ENCODE assay signal across 8 cellular contexts in genomic region chr6:43478008-43478372, GRCh38. TPM values are rescaled to one million over a fixed set of nuclear protein-coding genes. Genes with fewer than 3 reads are reported as not detected.
DNase-seq lines count a peak whose midpoint lies in the region; ATAC-seq lines count a peak whose summit lies in the region.

No MANE protein-coding gene starts in this region.

- no peaks in the 10 kb centered on the region for H3K27me3 ChIP-seq in neuronal stem cell (ENCODE audit: control insufficient read depth in 3 of 3, insufficient read depth in 3 of 3, low read depth in 1 of 3, low read length in 3 of 3)

- H3K27ac Mint-ChIP-seq in effector memory CD8-positive, alpha-beta T cell: peak overlapping the region; percentile 99

- no peak overlapping the region for H3K9ac ChIP-seq in neuronal stem cell (ENCODE audit: low read depth, low read length, poor library complexity)

- no peak overlapping the region for H2AK5ac ChIP-seq in neuronal stem cell (ENCODE audit: low read depth, low read length)

- peak; percentile 17 for DNase-seq in DMS 273 treated with DMSO at 0.1 percent for 48 hours (lab: John Stamatoyannopoulos, UW)
- DNase-seq in NCI-H524 (lab: John Stamatoyannopoulos, UW): peak; percentile 75 to 80
- DNase-seq in effector memory CD8-positive, alpha-beta T cell: peak in 1 of 3 experiments; percentile 24
- no peak for DNase-seq in neuronal stem cell (ENCODE audit: low spot score)
- no peak for DNase-seq in activated CD4-positive, CD25-positive, alpha-beta regulatory T cell treated with anti-CD3 and anti-CD28 coated beads, Interleukin-2, amount 50 U/mL, for 72 hours
- no peak for DNase-seq in nucleus accumbens (lab: John Stamatoyannopoulos, UW)
- no peak for DNase-seq in glomerular visceral epithelial cell (ENCODE audit: extremely low spot score)
- no peak for DNase-seq in cerebellar nuclear complex (lab: John Stamatoyannopoulos, UW)

- peaks cover 4% of the 10 kb centered on the region for H3K79me1 ChIP-seq in neuronal stem cell (ENCODE audit: low read depth, low read length)

- H4K91ac ChIP-seq in neuronal stem cell (ENCODE audit: low read depth, low read length, poor library complexity): no peak overlapping the region

- H3K4me2 ChIP-seq in neuronal stem cell (ENCODE audit: insufficient read depth, low read length, poor library complexity, severe bottlenecking): peak overlapping the region; percentile 47

- ATAC-seq in effector memory CD8-positive, alpha-beta T cell (replicated peaks): peak; percentile 1

- H2BK12ac ChIP-seq in neuronal stem cell (ENCODE audit: low read length): no peak overlapping the region

- H3K9me3 ChIP-seq in neuronal stem cell (replicated peaks in 1 of 2; ENCODE audit: control insufficient read depth in 2 of 2, insufficient read depth in 1 of 2, low read depth in 1 of 2, low read length in 2 of 2): no peaks in the 10 kb centered on the region

- no peak overlapping the region for H3K18ac ChIP-seq in neuronal stem cell (ENCODE audit: low read length)

- H3K4me3 Mint-ChIP-seq in effector memory CD8-positive, alpha-beta T cell: peak overlapping the region; percentile 97 to 99

- H2BK5ac ChIP-seq in neuronal stem cell (ENCODE audit: low read length): no peak overlapping the region

- H3K4me3 ChIP-seq in neuronal stem cell (ENCODE audit: low read length in 2 of 2): peak overlapping the region; percentile 63 to 86

- peaks cover 0 to 12% of the 10 kb centered on the region in 2 donors for H3K36me3 ChIP-seq in neuronal stem cell (replicated peaks in 1 of 2; ENCODE audit: control insufficient read depth in 2 of 2, insufficient read depth in 2 of 2, low read length in 2 of 2)

- peak overlapping the region; percentile 94 for H2AFZ ChIP-seq in neuronal stem cell (ENCODE audit: low read length)

- WGBS in neuronal stem cell (ENCODE audit: extremely low coverage in 2 of 2, insufficient read length in 2 of 2, insufficient replicate concordance in 1 of 2), 2 donors: no CpG with 5 or more reads among the region's 3 CpGs

- no peak overlapping the region for H2BK15ac ChIP-seq in neuronal stem cell (ENCODE audit: low read length)

- H2BK120ac ChIP-seq in neuronal stem cell (ENCODE audit: low read depth, low read length): no peak overlapping the region

- H3K27me3 Mint-ChIP-seq in effector memory CD8-positive, alpha-beta T cell: no peaks in the 10 kb centered on the region

- no peak overlapping the region for H3K14ac ChIP-seq in neuronal stem cell (ENCODE audit: low read length)

- H3K4ac ChIP-seq in neuronal stem cell (ENCODE audit: low read length): no peak overlapping the region

- H3K27ac ChIP-seq in neuronal stem cell (replicated peaks; ENCODE audit: low read length): no peak overlapping the region

- peaks cover 29 to 40% of the 10 kb centered on the region in 2 donors for H3K4me1 Mint-ChIP-seq in effector memory CD8-positive, alpha-beta T cell (ENCODE audit: low read depth in 2 of 2)

- H3K36me3 Mint-ChIP-seq in effector memory CD8-positive, alpha-beta T cell (ENCODE audit: insufficient read depth): peaks cover 11% of the 10 kb centered on the region

- H3K4me1 ChIP-seq in neuronal stem cell (ENCODE audit: control insufficient read depth in 2 of 2, insufficient read depth in 1 of 2, low read depth in 1 of 2, low read length in 2 of 2): peaks cover 9 to 10% of the 10 kb centered on the region in 2 donors

- H4K8ac ChIP-seq in neuronal stem cell (ENCODE audit: low read depth, low read length): no peak overlapping the region

- H3K9me3 Mint-ChIP-seq in effector memory CD8-positive, alpha-beta T cell: no peaks in the 10 kb centered on the region

- H3K23ac ChIP-seq in neuronal stem cell (ENCODE audit: low read depth, low read length, poor library complexity): no peak overlapping the region

RNA-seq across cellular contexts. Expression of gene TJAP1, which starts 0.6 kb away (rescaled TPM):
- polyA plus RNA-seq in neuronal stem cell (2013, experiment 1 of 2): 30.3 TPM
- polyA plus RNA-seq in neuronal stem cell (2013, experiment 2 of 2): 28.9 TPM

RNA-seq across cellular contexts. Expression of gene DLK2, which starts 22.6 kb away (rescaled TPM):
- polyA plus RNA-seq in neuronal stem cell (2013, experiment 1 of 2): 1.5 TPM
- 1.8 TPM for polyA plus RNA-seq in neuronal stem cell (2013, experiment 2 of 2)

RNA-seq across cellular contexts. Expression of gene LRRC73, which starts 32.2 kb away (rescaled TPM):
- polyA plus RNA-seq in neuronal stem cell (2013, experiment 1 of 2): 0.92 TPM
- polyA plus RNA-seq in neuronal stem cell (2013, experiment 2 of 2): 0.98 TPM

RNA-seq across cellular contexts. Expression of gene YIPF3, which starts 38.7 kb away (rescaled TPM):
- 77.3 TPM for polyA plus RNA-seq in neuronal stem cell (2013, experiment 1 of 2)
- 75.2 TPM for polyA plus RNA-seq in neuronal stem cell (2013, experiment 2 of 2)

RNA-seq across cellular contexts. Expression of gene POLR1C, which starts 38.9 kb away (rescaled TPM):
- polyA plus RNA-seq in neuronal stem cell (2013, experiment 1 of 2): 23.4 TPM
- polyA plus RNA-seq in neuronal stem cell (2013, experiment 2 of 2): 22.0 TPM

Comparison
In these comparisons a context has a peak if more than half of its experiments do, and no peak if none do; other contexts are left out.
1. DNase-seq: peak in DMS 273 treated with DMSO at 0.1 percent for 48 hours (single experiment) and NCI-H524 (2 of 2); none in neuronal stem cell (single experiment), activated CD4-positive, CD25-positive, alpha-beta regulatory T cell treated with anti-CD3 and anti-CD28 coated beads, Interleukin-2, amount 50 U/mL, for 72 hours (single experiment), nucleus accumbens (0 of 56), glomerular visceral epithelial cell (single experiment) and cerebellar nuclear complex (0 of 2).